ENCODE assay signal across 17 cellular contexts in the genomic region with DNA sequence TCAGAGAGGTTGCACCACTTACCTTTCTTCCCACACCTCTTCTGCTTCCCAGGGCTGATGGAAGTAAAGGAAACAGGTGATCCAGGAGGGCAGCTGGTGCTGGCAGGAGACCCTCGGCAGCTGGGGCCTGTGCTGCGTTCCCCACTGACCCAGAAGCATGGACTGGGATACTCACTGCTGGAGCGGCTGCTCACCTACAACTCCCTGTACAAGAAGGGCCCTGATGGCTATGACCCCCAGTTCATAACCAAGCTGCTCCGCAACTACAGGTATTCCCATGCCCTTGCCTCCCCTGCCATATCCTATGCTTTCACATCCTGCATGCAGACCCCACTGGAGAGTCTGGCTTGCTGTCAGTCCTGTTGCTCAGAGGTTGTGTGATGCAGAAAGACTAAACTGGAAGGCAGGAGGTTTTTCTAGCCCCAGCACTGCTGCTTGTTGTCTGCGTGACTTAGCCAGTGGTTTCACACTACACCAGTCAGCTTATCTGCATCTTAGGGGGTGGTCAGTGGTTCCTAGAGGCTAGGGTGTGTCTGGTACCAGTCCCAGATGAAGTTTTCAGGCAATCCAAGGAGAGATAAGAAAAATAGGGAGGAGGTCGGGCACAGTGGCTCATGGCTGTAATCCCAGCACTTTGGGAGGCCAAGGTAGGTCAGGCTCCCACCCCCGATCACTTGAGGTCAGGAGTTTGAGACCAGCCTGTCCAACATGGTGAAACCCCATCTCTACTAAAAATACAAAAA. TPM values are rescaled to one million over a fixed set of nuclear protein-coding genes. Genes with fewer than 3 reads are reported as not detected.
DNase-seq lines count a peak whose midpoint lies in the region; ATAC-seq, FAIRE-seq and TF ChIP-seq lines count a peak whose summit lies in the region.
"Had no signal": no experiment of that assay in that cellular context is flagged by ENCODE, and none has a peak within 500 bp of the region (broad histone marks: within the 10 kb centered on the region; RNA-seq: fewer than 3 reads in every experiment).

No MANE protein-coding gene starts in this region.

- H3K36me3 Mint-ChIP-seq in CD4-positive, alpha-beta memory T cell: peaks cover 28 to 74% of the 10 kb centered on the region in 2 donors
- H3K36me3 Mint-ChIP-seq in natural killer cell treated with Interleukin-12 subunit alpha and Interleukin-12 subunit beta and Interleukin-15 and Interleukin-18, amount 100 ng/mL, for 72 hours: peaks cover 12% of the 10 kb centered on the region
- peaks cover 73% of the 10 kb centered on the region for H3K36me3 Mint-ChIP-seq in MCF 10A (ENCODE audit: insufficient read depth, unreplicated experiment)

- in situ Hi-C loops in IMR-90 (cut with MboI; ENCODE audit: low sequenced_read_pairs): no loop called here
- in situ Hi-C loops in K562 (cut with MboI): no loop called here

- DNase-seq in CD4-positive, alpha-beta memory T cell: no peak
- DNase-seq in IMR-90: no peak
- peak in 3 of 4 experiments; percentile 41 to 69 (median 69) for DNase-seq in K562 (ENCODE audit: extremely low read depth in 1 of 4, low spot score in 3 of 4)
- DNase-seq in natural killer cell treated with Interleukin-12 subunit alpha and Interleukin-12 subunit beta and Interleukin-15 and Interleukin-18, amount 100 ng/mL, for 72 hours (ENCODE audit: low spot score): no peak
- no peak for DNase-seq in MCF 10A (ENCODE audit: unreplicated experiment)
- DNase-seq in GM19239 (ENCODE audit: insufficient read length, low spot score): no peak
- DNase-seq in heart right ventricle: no peak
- DNase-seq: CD4-positive, CD25-positive, alpha-beta regulatory T cell; DMS53; NCI-H1417; NCI-H1930; NCI-H2171; NCI-H446 treated with DMSO at 0.1 percent for 48 hours; NK-92 treated with Interleukin-12 subunit alpha and Interleukin-12 subunit beta, amount 100 ng/mL, for 24 hours; RPMI8226 had no signal

- H3K56ac ChIP-seq in IMR-90 (ENCODE audit: extremely low read depth, insufficient read depth, low read length): no peak overlapping the region

- TF ChIP-seq EP300 in K562 (IDR thresholded peaks at IDR 0.05; ENCODE audit: low read length): no peak

- no peak overlapping the region for H4K5ac ChIP-seq in IMR-90 (ENCODE audit: low read depth, low read length)

- BruUV-seq in IMR-90 (replicated peaks; lab: Mats Ljungman, UMichigan) (no TSS peak), K562 (replicated peaks; lab: Mats Ljungman, UMichigan) (no TSS peak), MCF 10A (replicated peaks; lab: Mats Ljungman, UMichigan) (no TSS peak)

- H4K8ac ChIP-seq in IMR-90 (ENCODE audit: low read depth in 2 of 2, low read length in 2 of 2): no peak overlapping the region

- H3K4me2 ChIP-seq in IMR-90 (ENCODE audit: low read depth, low read length) (no peak overlapping the region), K562 (ENCODE audit: insufficient read depth, low read length) (no peak overlapping the region; the same call in 1 of the 2 replicates)

- 100% methylated on average over 3 of the region's 7 CpGs; no CpG with 5 or more reads in 1 of the 2 experiments for WGBS in IMR-90 (ENCODE audit: extremely low coverage in 2 of 2, insufficient read length in 1 of 2), 2 experiments
- WGBS in K562 (ENCODE audit: insufficient coverage, low coverage, missing lambda C conversion rate): 57% methylated on average over 7 of the region's 7 CpGs
- WGBS in heart right ventricle, 2 donors: 91 to 92% methylated on average over 7 of the region's 7 CpGs

- no peak overlapping the region for H2BK120ac ChIP-seq in IMR-90 (ENCODE audit: low read depth, low read length)

- no peak overlapping the region for H2BK20ac ChIP-seq in IMR-90 (ENCODE audit: low read depth, low read length)

- H3K9me1 ChIP-seq in IMR-90 (ENCODE audit: insufficient read depth, low read length) (peaks cover 12% of the 10 kb centered on the region), K562 (ENCODE audit: control insufficient read depth, insufficient read depth, low read length) (peaks cover 1% of the 10 kb centered on the region)

- POLR2A ChIA-PET in CD4-positive, alpha-beta memory T cell (lab: Charles Lee; ENCODE audit: partially characterized antibody): interaction anchor here (0.6 to 1.6 kb wide), 2 partner anchors 18 to 77 kb away, joined by 3 read pairs; a partner anchor contains a TSS
- POLR2A ChIA-PET in IMR-90 (lab: Charles Lee; ENCODE audit: unreplicated experiment): no interaction called here
- POLR2A ChIA-PET in K562 (lab: Yijun Ruan, JAX): interaction anchor here (0.6 to 8.7 kb wide), 11 partner anchors 8 to 376 kb away, joined by 3 to 104 read pairs (median 5); a partner anchor contains a TSS
- POLR2A ChIA-PET in MCF 10A (lab: Yijun Ruan, JAX): interaction anchor here (1.9 kb wide), 1 partner anchor 12 kb away, joined by 10 read pairs; no protein-coding TSS in a partner anchor

- H3K27ac Mint-ChIP-seq in CD4-positive, alpha-beta memory T cell: peak overlapping the region in 6 of 7 donors; percentile 30 to 66 (median 42)
- H3K27ac Mint-ChIP-seq in natural killer cell treated with Interleukin-12 subunit alpha and Interleukin-12 subunit beta and Interleukin-15 and Interleukin-18, amount 100 ng/mL, for 72 hours: peak overlapping the region in 1 of 2 donors; percentile 41
- no peak overlapping the region for H3K27ac Mint-ChIP-seq in MCF 10A (ENCODE audit: low read depth, unreplicated experiment)
- H3K27ac Mint-ChIP-seq: B cell had no signal

- H2AK9ac ChIP-seq in IMR-90 (replicated peaks; ENCODE audit: low read depth, low read length, poor library complexity): peak overlapping the region; percentile 33

- dilution Hi-C loops in IMR-90 (cut with HindIII; ENCODE audit: low sequenced_read_pairs, unreplicated experiment): no loop called here

- FAIRE-seq in K562 (lab: Jason Lieb, UNC) (peak; percentile 81), GM19239 (lab: Jason Lieb, UNC) (no peak)

- H3K9me3 ChIP-seq in CD4-positive, alpha-beta memory T cell (ENCODE audit: control insufficient read depth in 1 of 2, low read length in 2 of 2): no peaks in the 10 kb centered on the region
- H3K9me3 ChIP-seq in IMR-90 (ENCODE audit: control insufficient read depth, insufficient read depth, low read length): no peaks in the 10 kb centered on the region
- H3K9me3 ChIP-seq in K562 (replicated peaks; ENCODE audit: control insufficient read depth, insufficient read depth, low read depth, low read length): no peaks in the 10 kb centered on the region
- no peaks in the 10 kb centered on the region for H3K9me3 ChIP-seq in heart right ventricle
- H3K9me3 ChIP-seq: HAP-1 had no signal

- H3K79me1 ChIP-seq in IMR-90 (ENCODE audit: low read depth in 1 of 2, low read length in 2 of 2): peaks cover 3 to 38% of the 10 kb centered on the region in 2 experiments; a peak in 2 of 4 replicates

- intact Hi-C loops in CD4-positive, alpha-beta memory T cell (cut with micrococcal nuclease): no loop called here
- intact Hi-C loops in IMR-90 (cut with micrococcal nuclease): no loop called here
- intact Hi-C loops in K562 (cut with micrococcal nuclease): no loop called here
- intact Hi-C loops in MCF 10A (cut with micrococcal nuclease): no loop called here
- intact Hi-C loops in heart right ventricle (cut with DNase I): no loop called here

- no peak overlapping the region for H2BK15ac ChIP-seq in IMR-90 (ENCODE audit: low read depth, low read length)

- no peak overlapping the region for H3K27ac ChIP-seq in CD4-positive, alpha-beta memory T cell (ENCODE audit: low read depth, low read length)
- H3K27ac ChIP-seq in IMR-90 (ENCODE audit: insufficient read depth, low read length) (no peak overlapping the region), K562 (ENCODE audit: extremely low read depth, low read depth, low read length) (peak overlapping the region; percentile 40; the same call in 1 of the 3 replicates), heart right ventricle (peak overlapping the region in 2 of 10 donors; percentile 99 to 100)

- no peak overlapping the region for H3K4me3 Mint-ChIP-seq in CD4-positive, alpha-beta memory T cell
- peak overlapping the region; percentile 15 for H3K4me3 Mint-ChIP-seq in natural killer cell treated with Interleukin-12 subunit alpha and Interleukin-12 subunit beta and Interleukin-15 and Interleukin-18, amount 100 ng/mL, for 72 hours
- H3K4me3 Mint-ChIP-seq in MCF 10A (ENCODE audit: unreplicated experiment): no peak overlapping the region
- H3K4me3 Mint-ChIP-seq: B cell; CD4-positive, CD25-positive, alpha-beta regulatory T cell had no signal

- no peak for ATAC-seq in IMR-90 (ENCODE audit: low read depth)
- ATAC-seq in K562: no peak
- ATAC-seq in natural killer cell treated with Interleukin-12 subunit alpha and Interleukin-12 subunit beta and Interleukin-15 and Interleukin-18, amount 100 ng/mL, for 72 hours: no peak
- no peak for ATAC-seq in heart right ventricle

- no peak overlapping the region for H3K23ac ChIP-seq in IMR-90 (ENCODE audit: low read depth, low read length)

- no peak overlapping the region for H3K4me3 ChIP-seq in CD4-positive, alpha-beta memory T cell (ENCODE audit: low read length in 2 of 2)
- H3K4me3 ChIP-seq in IMR-90 (ENCODE audit: insufficient read depth, low read depth, low read length) (no peak overlapping the region), K562 (no peak overlapping the region), heart right ventricle (no peak overlapping the region)
- H3K4me3 ChIP-seq: HAP-1 had no signal

- H3K9me3 Mint-ChIP-seq in CD4-positive, alpha-beta memory T cell: no peaks in the 10 kb centered on the region
- no peaks in the 10 kb centered on the region for H3K9me3 Mint-ChIP-seq in natural killer cell treated with Interleukin-12 subunit alpha and Interleukin-12 subunit beta and Interleukin-15 and Interleukin-18, amount 100 ng/mL, for 72 hours
- no peaks in the 10 kb centered on the region for H3K9me3 Mint-ChIP-seq in MCF 10A (ENCODE audit: unreplicated experiment)
- H3K9me3 Mint-ChIP-seq: CD4-positive, CD25-positive, alpha-beta regulatory T cell had no signal

- no peaks in the 10 kb centered on the region for H3K27me3 Mint-ChIP-seq in CD4-positive, alpha-beta memory T cell
- no peaks in the 10 kb centered on the region for H3K27me3 Mint-ChIP-seq in natural killer cell treated with Interleukin-12 subunit alpha and Interleukin-12 subunit beta and Interleukin-15 and Interleukin-18, amount 100 ng/mL, for 72 hours
- no peaks in the 10 kb centered on the region for H3K27me3 Mint-ChIP-seq in MCF 10A (ENCODE audit: insufficient read depth, unreplicated experiment)
- H3K27me3 Mint-ChIP-seq: B cell; CD4-positive, CD25-positive, alpha-beta regulatory T cell had no signal

- H3K4me1 ChIP-seq in CD4-positive, alpha-beta memory T cell (ENCODE audit: insufficient read depth, low read length): peaks cover 31% of the 10 kb centered on the region
- H3K4me1 ChIP-seq in IMR-90 (ENCODE audit: control insufficient read depth, insufficient read depth, low read length) (peaks cover 21% of the 10 kb centered on the region), K562 (replicated peaks in 1 of 2; ENCODE audit: control insufficient read depth in 2 of 2, insufficient read depth in 2 of 2, low read length in 2 of 2) (peaks cover 54 to 63% of the 10 kb centered on the region in 2 experiments), heart right ventricle (peaks cover 26 to 49% (median 42%) of the 10 kb centered on the region in 9 donors)

- H3K36me3 ChIP-seq in CD4-positive, alpha-beta memory T cell (ENCODE audit: insufficient read depth, low read length): peaks cover 55% of the 10 kb centered on the region
- H3K36me3 ChIP-seq in IMR-90 (ENCODE audit: control insufficient read depth, insufficient read depth, low read length) (peaks cover 78% of the 10 kb centered on the region), K562 (ENCODE audit: control insufficient read depth, insufficient read depth, low read length) (peaks cover 85% of the 10 kb centered on the region), heart right ventricle (peaks cover 0 to 99% (median 45%) of the 10 kb centered on the region in 9 donors)

- H3K14ac ChIP-seq in IMR-90 (replicated peaks; ENCODE audit: low read depth, low read length): no peak overlapping the region

- H4K91ac ChIP-seq in IMR-90 (ENCODE audit: insufficient read depth, low read depth, low read length): no peak overlapping the region

- H2AFZ ChIP-seq in IMR-90 (replicated peaks; ENCODE audit: low read length, poor library complexity) (no peak overlapping the region), K562 (ENCODE audit: low read depth, low read length) (no peak overlapping the region)

- H3K79me2 ChIP-seq in K562 (ENCODE audit: control insufficient read depth, insufficient read depth, low read length): peaks cover 20% of the 10 kb centered on the region

- H3K4me1 Mint-ChIP-seq in CD4-positive, alpha-beta memory T cell: peaks cover 8 to 30% (median 20%) of the 10 kb centered on the region in 4 donors
- H3K4me1 Mint-ChIP-seq in natural killer cell treated with Interleukin-12 subunit alpha and Interleukin-12 subunit beta and Interleukin-15 and Interleukin-18, amount 100 ng/mL, for 72 hours (ENCODE audit: low read depth in 2 of 2): peaks cover 30 to 44% of the 10 kb centered on the region in 2 donors
- H3K4me1 Mint-ChIP-seq in MCF 10A (ENCODE audit: insufficient read depth, unreplicated experiment): peaks cover 29% of the 10 kb centered on the region

- CTCF ChIA-PET in CD4-positive, alpha-beta memory T cell (lab: Charles Lee; ENCODE audit: partially characterized antibody): interaction anchor here (1.9 kb wide), 1 partner anchor 20 kb away, joined by 9 read pairs; no protein-coding TSS in a partner anchor
- CTCF ChIA-PET in IMR-90 (lab: Yijun Ruan, JAX) (no interaction called here), K562 (lab: Yijun Ruan, JAX; ENCODE audit: low intra/inter-chr PET ratio) (no interaction called here), MCF 10A (lab: Yijun Ruan, JAX) (interaction anchor here (0.5 to 1.4 kb wide), 2 partner anchors 11 to 14 kb away, joined by 3 to 6 read pairs; no protein-coding TSS in a partner anchor)

- no peaks in the 10 kb centered on the region for H3K27me3 ChIP-seq in CD4-positive, alpha-beta memory T cell (ENCODE audit: insufficient read depth, low read length)
- H3K27me3 ChIP-seq in IMR-90 (ENCODE audit: control insufficient read depth, insufficient read depth, low read length): no peaks in the 10 kb centered on the region
- H3K27me3 ChIP-seq in K562 (ENCODE audit: control insufficient read depth in 2 of 2, insufficient read depth in 2 of 2, low read length in 2 of 2): no peaks in the 10 kb centered on the region
- no peaks in the 10 kb centered on the region for H3K27me3 ChIP-seq in heart right ventricle

- TF ChIP-seq RAD21 in IMR-90 (IDR thresholded peaks at IDR 0.05; ENCODE audit: low read length) (no peak), K562 (CRISPR knock-in tag; conservative IDR thresholded peaks at IDR 0.05 in 1 of 2, IDR thresholded peaks at IDR 0.05 in 1 of 2) (no peak)

- H4K20me1 ChIP-seq in IMR-90 (ENCODE audit: insufficient read depth, low read length): peaks cover 14% of the 10 kb centered on the region
- no peaks in the 10 kb centered on the region for H4K20me1 ChIP-seq in K562 (replicated peaks; ENCODE audit: control insufficient read depth, insufficient read depth, low read length)

- H2AK5ac ChIP-seq in IMR-90 (ENCODE audit: low read depth, low read length): no peak overlapping the region

- H3K4ac ChIP-seq in IMR-90 (ENCODE audit: low read depth, low read length): no peak overlapping the region

- H3K18ac ChIP-seq in IMR-90 (ENCODE audit: low read depth, low read length): no peak overlapping the region

- H3K9ac ChIP-seq in IMR-90 (ENCODE audit: low read depth, low read length) (no peak overlapping the region), K562 (ENCODE audit: insufficient read depth in 1 of 2, low read depth in 2 of 2, low read length in 2 of 2) (peak overlapping the region in 1 of 2 experiments; percentile 15; a peak in 2 of 4 replicates)

- TF ChIP-seq CTCF in IMR-90 (conservative IDR thresholded peaks at IDR 0.05; ENCODE audit: low read depth, low read length) (no peak), K562 (IDR thresholded peaks at IDR 0.05 in 2 of 3, conservative IDR thresholded peaks at IDR 0.05 in 1 of 3; ENCODE audit: insufficient read depth in 2 of 3, low read depth in 1 of 3, low read length in 3 of 3) (no peak), MCF 10A (IDR thresholded peaks at IDR 0.05; ENCODE audit: unreplicated experiment) (no peak), heart right ventricle (IDR thresholded peaks at IDR 0.05) (no peak)

- no peak overlapping the region for H2BK5ac ChIP-seq in IMR-90 (ENCODE audit: low read depth, low read length, poor library complexity, severe bottlenecking)

- TF ChIP-seq POLR2A in IMR-90 (IDR thresholded peaks at IDR 0.05; ENCODE audit: low read depth, low read length): no peak
- no peak for TF ChIP-seq POLR2A in K562 (conservative IDR thresholded peaks at IDR 0.05)

RNA-seq across cellular contexts. Expression of a gene that starts 10.2 kb away (rescaled TPM):
- 1 to 10 TPM; 6.1 to 6.7 TPM for total RNA-seq in CD4-positive, alpha-beta memory T cell
- polyA plus RNA-seq in CD4-positive, alpha-beta memory T cell: 10 to 100 TPM; 18.2 to 26.4 TPM
- total RNA-seq in IMR-90 (2012; rRNA removed): 699 and 764 TPM in 2 replicates
- 839 and 1,049 TPM in 2 replicates for polyA plus RNA-seq in IMR-90 (2012; rRNA removed)
- polyA plus RNA-seq in IMR-90 (2012; cell fraction: cytosol; rRNA removed): 1,262 and 1,322 TPM in 2 replicates
- 415 and 485 TPM in 2 replicates for polyA plus RNA-seq in IMR-90 (2012; cell fraction: nucleus; rRNA removed; ENCODE audit: low replicate concordance)
- total RNA-seq in K562 (2011; cell fraction: chromatin; rRNA removed; ENCODE audit: low replicate concordance): 107 and 260 TPM in 2 replicates
- total RNA-seq in K562 (2011; cell fraction: nucleolus; rRNA removed): 237 and 244 TPM in 2 replicates
- total RNA-seq in K562 (2011; cell fraction: nucleoplasm; rRNA removed): 195 and 210 TPM in 2 replicates
- total RNA-seq in K562 (2014; rRNA removed): 275 and 287 TPM in 2 replicates
- 131 and 169 TPM in 2 replicates for total RNA-seq in K562 (2014; rRNA removed; fragmentation: Illumina TruSeq; extraction: Trizol)
- 200 and 204 TPM in 2 replicates for total RNA-seq in K562 (2015; rRNA removed; fragmentation: Illumina TruSeq; extraction: Trizol)
- total RNA-seq in K562 (2021): 186 and 203 TPM in 2 replicates
- polyA plus RNA-seq in K562 (2011; rRNA removed): 364 and 370 TPM in 2 replicates
- polyA plus RNA-seq in K562 (2011; cell fraction: cytosol; rRNA removed): 478 and 580 TPM in 2 replicates
- 338 and 429 TPM in 2 replicates for polyA plus RNA-seq in K562 (2011; cell fraction: nucleus; rRNA removed)
- 332 and 339 TPM in 2 replicates for polyA plus RNA-seq in K562 (2012)
- polyA plus RNA-seq in K562 (2014; fragmentation: Illumina TruSeq; extraction: Trizol): 336 and 344 TPM in 2 replicates
- polyA plus RNA-seq in K562 (2014; fragmentation: Nextera tagmentation; extraction: Ambion mirVana): 10 to 100 TPM; 35.2 to 82.7 TPM
- 248 and 267 TPM in 2 replicates for polyA plus RNA-seq in K562 (2014; rRNA removed)
- polyA minus RNA-seq in K562 (2011; rRNA and poly(A)+ RNA removed): 273 and 333 TPM in 2 replicates
- 125 and 156 TPM in 2 replicates for polyA minus RNA-seq in K562 (2011; cell fraction: cytosol; rRNA and poly(A)+ RNA removed)
- polyA minus RNA-seq in K562 (2011; cell fraction: nucleus; rRNA and poly(A)+ RNA removed): 103 and 138 TPM in 2 replicates
- 100 to 1,000 TPM in 1 of 2 donors, 10 to 100 TPM in 1; 77.2 to 132 TPM for total RNA-seq in natural killer cell treated with Interleukin-12 subunit alpha and Interleukin-12 subunit beta and Interleukin-15 and Interleukin-18, amount 100 ng/mL, for 72 hours
- 253 and 294 TPM in 2 replicates for total RNA-seq in MCF 10A (2022)
- total RNA-seq in heart right ventricle: 100 to 1,000 TPM; 115 to 225 (median 158) TPM
- polyA plus RNA-seq in heart right ventricle: 100 to 1,000 TPM; 156 to 408 TPM

RNA-seq across cellular contexts. Expression of a gene that starts 18.4 kb away (rescaled TPM):
- total RNA-seq in CD4-positive, alpha-beta memory T cell: under 1 TPM in 1 of 2 experiments, not detected in 1; 0.76 TPM
- under 1 TPM in 1 of 2 donors, not detected in 1; 0.13 TPM for polyA plus RNA-seq in CD4-positive, alpha-beta memory T cell
- total RNA-seq in IMR-90 (2012; rRNA removed): 1.4 and 1.8 TPM in 2 replicates
- polyA plus RNA-seq in IMR-90 (2012; rRNA removed): 2.4 and 2.8 TPM in 2 replicates
- 2.1 and 3.2 TPM in 2 replicates for polyA plus RNA-seq in IMR-90 (2012; cell fraction: cytosol; rRNA removed)
- 6.2 and 9.1 TPM in 2 replicates for polyA plus RNA-seq in IMR-90 (2012; cell fraction: nucleus; rRNA removed; ENCODE audit: low replicate concordance)
- 6.3 and 17.9 TPM in 2 replicates for total RNA-seq in K562 (2011; cell fraction: chromatin; rRNA removed; ENCODE audit: low replicate concordance)
- 12.8 and 15.3 TPM in 2 replicates for total RNA-seq in K562 (2011; cell fraction: nucleolus; rRNA removed)
- 9.6 and 9.9 TPM in 2 replicates for total RNA-seq in K562 (2011; cell fraction: nucleoplasm; rRNA removed)
- 6.0 and 6.5 TPM in 2 replicates for total RNA-seq in K562 (2014; rRNA removed)
- 1.2 and 1.3 TPM in 2 replicates for total RNA-seq in K562 (2014; rRNA removed; fragmentation: Illumina TruSeq; extraction: Trizol)
- 0.98 and 1.1 TPM in 2 replicates for total RNA-seq in K562 (2015; rRNA removed; fragmentation: Illumina TruSeq; extraction: Trizol)
- total RNA-seq in K562 (2021): 5.1 and 7.1 TPM in 2 replicates
- 10.5 and 18.4 TPM in 2 replicates for polyA plus RNA-seq in K562 (2011; rRNA removed)
- polyA plus RNA-seq in K562 (2011; cell fraction: cytosol; rRNA removed): 20.6 and 20.7 TPM in 2 replicates
- polyA plus RNA-seq in K562 (2011; cell fraction: nucleus; rRNA removed): 80.5 and 82.8 TPM in 2 replicates
- 3.0 and 3.4 TPM in 2 replicates for polyA plus RNA-seq in K562 (2012)
- 4.2 and 5.0 TPM in 2 replicates for polyA plus RNA-seq in K562 (2014; fragmentation: Illumina TruSeq; extraction: Trizol)
- under 1 TPM; 0.25 to 0.31 TPM for polyA plus RNA-seq in K562 (2014; fragmentation: Nextera tagmentation; extraction: Ambion mirVana)
- 8.2 and 8.5 TPM in 2 replicates for polyA plus RNA-seq in K562 (2014; rRNA removed)
- 2.1 and 3.8 TPM in 2 replicates for polyA minus RNA-seq in K562 (2011; rRNA and poly(A)+ RNA removed)
- polyA minus RNA-seq in K562 (2011; cell fraction: cytosol; rRNA and poly(A)+ RNA removed): 3.0 and 6.5 TPM in 2 replicates
- polyA minus RNA-seq in K562 (2011; cell fraction: nucleus; rRNA and poly(A)+ RNA removed): 7.4 and 9.1 TPM in 2 replicates
- not detected for total RNA-seq in natural killer cell treated with Interleukin-12 subunit alpha and Interleukin-12 subunit beta and Interleukin-15 and Interleukin-18, amount 100 ng/mL, for 72 hours
- 0.88 and 1.5 TPM in 2 replicates for total RNA-seq in MCF 10A (2022)
- 10 to 100 TPM in 1 of 10 donors, 1 to 10 TPM in 9; 5.8 to 11.0 (median 8.5) TPM for total RNA-seq in heart right ventricle
- 1 to 10 TPM; 2.4 to 8.4 TPM for polyA plus RNA-seq in heart right ventricle
- total RNA-seq: CD4-positive, CD25-positive, alpha-beta regulatory T cell had no signal
- polyA plus RNA-seq: CD4-positive, CD25-positive, alpha-beta regulatory T cell had no signal

RNA-seq across cellular contexts. Expression of a gene that starts 22.3 kb away (rescaled TPM):
- total RNA-seq in CD4-positive, alpha-beta memory T cell: 10 to 100 TPM; 90.6 to 96.1 TPM
- polyA plus RNA-seq in CD4-positive, alpha-beta memory T cell: 10 to 100 TPM; 21.8 to 43.6 TPM
- 33.9 and 36.7 TPM in 2 replicates for total RNA-seq in IMR-90 (2012; rRNA removed)
- polyA plus RNA-seq in IMR-90 (2012; rRNA removed): 102 and 103 TPM in 2 replicates
- 69.6 and 70.1 TPM in 2 replicates for polyA plus RNA-seq in IMR-90 (2012; cell fraction: cytosol; rRNA removed)
- 312 and 411 TPM in 2 replicates for polyA plus RNA-seq in IMR-90 (2012; cell fraction: nucleus; rRNA removed; ENCODE audit: low replicate concordance)
- 194 and 432 TPM in 2 replicates for total RNA-seq in K562 (2011; cell fraction: chromatin; rRNA removed; ENCODE audit: low replicate concordance)
- 231 and 262 TPM in 2 replicates for total RNA-seq in K562 (2011; cell fraction: nucleolus; rRNA removed)
- 196 and 201 TPM in 2 replicates for total RNA-seq in K562 (2011; cell fraction: nucleoplasm; rRNA removed)
- 46.5 and 75.8 TPM in 2 replicates for total RNA-seq in K562 (2014; rRNA removed)
- total RNA-seq in K562 (2014; rRNA removed; fragmentation: Illumina TruSeq; extraction: Trizol): 32.1 and 46.8 TPM in 2 replicates
- total RNA-seq in K562 (2015; rRNA removed; fragmentation: Illumina TruSeq; extraction: Trizol): 49.5 and 50.8 TPM in 2 replicates
- total RNA-seq in K562 (2021): 93.9 and 101 TPM in 2 replicates
- 50.2 and 86.0 TPM in 2 replicates for polyA plus RNA-seq in K562 (2011; rRNA removed)
- polyA plus RNA-seq in K562 (2011; cell fraction: cytosol; rRNA removed): 55.2 and 72.8 TPM in 2 replicates
- 327 and 544 TPM in 2 replicates for polyA plus RNA-seq in K562 (2011; cell fraction: nucleus; rRNA removed)
- polyA plus RNA-seq in K562 (2012): 78.3 and 153 TPM in 2 replicates
- polyA plus RNA-seq in K562 (2014; fragmentation: Illumina TruSeq; extraction: Trizol): 101 and 105 TPM in 2 replicates
- polyA plus RNA-seq in K562 (2014; fragmentation: Nextera tagmentation; extraction: Ambion mirVana): 10 to 100 TPM; 16.7 to 39.6 TPM
- 72.0 and 92.8 TPM in 2 replicates for polyA plus RNA-seq in K562 (2014; rRNA removed)
- 34.4 and 47.1 TPM in 2 replicates for polyA minus RNA-seq in K562 (2011; rRNA and poly(A)+ RNA removed)
- 65.8 and 66.5 TPM in 2 replicates for polyA minus RNA-seq in K562 (2011; cell fraction: cytosol; rRNA and poly(A)+ RNA removed)
- polyA minus RNA-seq in K562 (2011; cell fraction: nucleus; rRNA and poly(A)+ RNA removed): 127 and 129 TPM in 2 replicates
- 10 to 100 TPM; 71.0 to 78.0 TPM for total RNA-seq in natural killer cell treated with Interleukin-12 subunit alpha and Interleukin-12 subunit beta and Interleukin-15 and Interleukin-18, amount 100 ng/mL, for 72 hours
- total RNA-seq in MCF 10A (2022): 54.9 and 55.6 TPM in 2 replicates
- 10 to 100 TPM in 8 of 10 donors, 1 to 10 TPM in 2; 6.3 to 25.8 (median 13.9) TPM for total RNA-seq in heart right ventricle
- polyA plus RNA-seq in heart right ventricle: 10 to 100 TPM; 17.8 to 69.4 TPM

Comparison
In these comparisons a context has a peak if more than half of its experiments do, and no peak if none do; other contexts are left out.
1. DNase-seq: peak in K562 (3 of 4); none in CD4-positive, alpha-beta memory T cell (0 of 5), IMR-90 (single experiment), natural killer cell treated with Interleukin-12 subunit alpha and Interleukin-12 subunit beta and Interleukin-15 and Interleukin-18, amount 100 ng/mL, for 72 hours (single experiment), MCF 10A (single experiment), GM19239 (single experiment) and heart right ventricle (0 of 2).
2. RNA of a gene that starts 10.2 kb away (total RNA-seq): 699 to 764 TPM in IMR-90, 253 to 294 TPM in MCF 10A, 107 to 287 TPM in K562, 115 to 225 TPM in heart right ventricle and 77.2 to 132 TPM in natural killer cell treated with Interleukin-12 subunit alpha and Interleukin-12 subunit beta and Interleukin-15 and Interleukin-18, amount 100 ng/mL, for 72 hours; 6.1 to 6.7 TPM in CD4-positive, alpha-beta memory T cell; every median in the first group is over 10 times any median in the second.
3. CTCF ChIA-PET loops: an anchor here in CD4-positive, alpha-beta memory T cell (1.9 kb wide) and MCF 10A (0.5 to 1.4 kb wide); none called in IMR-90 and K562.